25 cellular contexts compared by ENCODE assay signal in genomic region chr14:105251920-105252319, GRCh38. TPM values are rescaled to one million over a fixed set of nuclear protein-coding genes. Genes with fewer than 3 reads are reported as not detected.
DNase-seq lines count a peak whose midpoint lies in the region; ATAC-seq, FAIRE-seq and TF ChIP-seq lines count a peak whose summit lies in the region.
"Had no signal": no experiment of that assay in that cellular context is flagged by ENCODE, and none has a peak within 500 bp of the region (broad histone marks: within the 10 kb centered on the region; RNA-seq: fewer than 3 reads in every experiment).

No MANE protein-coding gene starts in this region.

- H3K79me1 ChIP-seq in IMR-90 (ENCODE audit: low read depth in 1 of 2, low read length in 2 of 2), result peaks cover 34 to 52% of the 10 kb centered on the region in 2 experiments
- H3K79me1 ChIP-seq in H1 (ENCODE audit: low read depth, low read length), result no peaks in the 10 kb centered on the region; the same call in 1 of the 2 replicates

- no peak for TF ChIP-seq EP300 in H1 (IDR thresholded peaks at IDR 0.05; ENCODE audit: borderline replicate concordance in 1 of 2, low read depth in 2 of 2, low read length in 2 of 2)

- H3K9ac ChIP-seq in IMR-90 (ENCODE audit: low read depth, low read length) (no peak overlapping the region), H1 (replicated peaks in 1 of 4; ENCODE audit: extremely low read depth in 1 of 4, low read depth in 3 of 4, low read length in 3 of 4) (no peak overlapping the region)

- no peak overlapping the region for H4K8ac ChIP-seq in IMR-90 (ENCODE audit: low read depth in 2 of 2, low read length in 2 of 2)
- 0 out of 2 replicates have a peak overlapping the region, but pooled peaks have one; percentile 22 for H4K8ac ChIP-seq in H1 (ENCODE audit: extremely low read depth, insufficient read depth, low read length)

- 90% methylated on average over 6 of the region's 6 CpGs for WGBS in right cardiac atrium
- 95% methylated on average over 5 of the region's 6 CpGs; no CpG with 5 or more reads in 1 of the 2 experiments for WGBS in IMR-90 (ENCODE audit: extremely low coverage in 2 of 2, insufficient read length in 1 of 2), 2 experiments
- WGBS in H1 (ENCODE audit: extremely low coverage in 1 of 2, insufficient coverage in 1 of 2, insufficient read length in 1 of 2, insufficient replicate concordance in 2 of 2, low coverage in 1 of 2, low lambda C conversion rate in 2 of 2, missing lambda C conversion rate in 1 of 2), 2 experiments, result 85% methylated on average over 6 of the region's 6 CpGs; no CpG with 5 or more reads in 1 of the 2 experiments

- H3K23ac ChIP-seq in IMR-90 (ENCODE audit: low read depth, low read length) (no peak overlapping the region), H1 (ENCODE audit: insufficient read length) (no peak overlapping the region)

- no peak overlapping the region for H2BK5ac ChIP-seq in IMR-90 (ENCODE audit: low read depth, low read length, poor library complexity, severe bottlenecking)
- H2BK5ac ChIP-seq in H1 (ENCODE audit: low read depth, low read length), result no peak overlapping the region

- 0 out of 2 replicates have a peak, but pooled peaks cover 18% of the 10 kb centered on the region for H3K9me1 ChIP-seq in IMR-90 (ENCODE audit: insufficient read depth, low read length)

- H2AK9ac ChIP-seq in IMR-90 (replicated peaks; ENCODE audit: low read depth, low read length, poor library complexity), result peak overlapping the region; percentile 42

- H3K4ac ChIP-seq in IMR-90 (ENCODE audit: low read depth, low read length) (no peak overlapping the region), H1 (replicated peaks; ENCODE audit: insufficient read length, low read depth, low read length) (no peak overlapping the region)

- H3K9me3 ChIP-seq in right cardiac atrium (ENCODE audit: control insufficient read depth, low read length) (no peaks in the 10 kb centered on the region), left ventricle myocardium inferior (replicated peaks) (no peaks in the 10 kb centered on the region), IMR-90 (ENCODE audit: control insufficient read depth, insufficient read depth, low read length) (no peaks in the 10 kb centered on the region), H1 (ENCODE audit: insufficient read depth in 2 of 2, low read depth in 1 of 2, low read length in 1 of 2) (no peaks in the 10 kb centered on the region), vagina (no peaks in the 10 kb centered on the region)
- H3K9me3 ChIP-seq: SJCRH30 had no signal

- CTCF ChIA-PET in IMR-90 (lab: Yijun Ruan, JAX), result no interaction called here
- CTCF ChIA-PET in H1 (lab: Charles Lee; ENCODE audit: partially characterized antibody), result interaction anchor here (0.8 to 1.0 kb wide), 2 partner anchors 28 to 39 kb away, joined by 3 to 4 read pairs; no protein-coding TSS in a partner anchor

- BruUV-seq in IMR-90 (replicated peaks; lab: Mats Ljungman, UMichigan), result no TSS peak

- intact Hi-C loops in right cardiac atrium (cut with DNase I), result loop anchor here in 1 of 4 donors (2.0 kb wide), 1 partner anchor 41 kb away; no protein-coding TSS in a partner anchor
- intact Hi-C loops in left ventricle myocardium inferior (cut with micrococcal nuclease), result no loop called here
- intact Hi-C loops in IMR-90 (cut with micrococcal nuclease), result no loop called here
- intact Hi-C loops in vagina (cut with DNase I), result no loop called here

- H3K14ac ChIP-seq in IMR-90 (replicated peaks; ENCODE audit: low read depth, low read length) (no peak overlapping the region), H1 (ENCODE audit: insufficient read length) (no peak overlapping the region)

- POLR2A ChIA-PET in IMR-90 (lab: Charles Lee; ENCODE audit: unreplicated experiment) (no interaction called here), H1 (lab: Charles Lee; ENCODE audit: partially characterized antibody) (interaction anchor here (0.7 kb wide), 1 partner anchor 42 kb away, joined by 3 read pairs; no protein-coding TSS in a partner anchor)

- TF ChIP-seq POLR2A in IMR-90 (IDR thresholded peaks at IDR 0.05; ENCODE audit: low read depth, low read length) (no peak), H1 (IDR thresholded peaks at IDR 0.05; ENCODE audit: control extremely low read depth in 1 of 2, low read depth in 2 of 2, low read length in 2 of 2) (no peak), vagina (IDR thresholded peaks at IDR 0.05) (no peak)

- H2BK120ac ChIP-seq in IMR-90 (ENCODE audit: low read depth, low read length) (no peak overlapping the region), H1 (replicated peaks; ENCODE audit: low read depth, low read length) (no peak overlapping the region)

- H2BK15ac ChIP-seq in IMR-90 (ENCODE audit: low read depth, low read length) (no peak overlapping the region), H1 (ENCODE audit: low read length) (no peak overlapping the region)

- H3K27ac ChIP-seq in right cardiac atrium (ENCODE audit: low read length) (no peak overlapping the region), left ventricle myocardium inferior (replicated peaks) (no peak overlapping the region), IMR-90 (ENCODE audit: insufficient read depth, low read length) (no peak overlapping the region), H1 (ENCODE audit: low read depth, low read length) (no peak overlapping the region), vagina (no peak overlapping the region)
- H3K27ac ChIP-seq: SJCRH30 had no signal

- dilution Hi-C loops in IMR-90 (cut with HindIII; ENCODE audit: low sequenced_read_pairs, unreplicated experiment), result no loop called here

- TF ChIP-seq RAD21 in IMR-90 (IDR thresholded peaks at IDR 0.05; ENCODE audit: low read length), result no peak
- TF ChIP-seq RAD21 in H1 (IDR thresholded peaks at IDR 0.05 in 1 of 2, conservative IDR thresholded peaks at IDR 0.05 in 1 of 2; ENCODE audit: low read depth in 2 of 2, low read length in 2 of 2), result no peak

- peaks cover 10% of the 10 kb centered on the region; the same call in 1 of the 2 replicates for H3K23me2 ChIP-seq in H1 (ENCODE audit: low read depth, low read length)

- no peaks in the 10 kb centered on the region for H3K27me3 ChIP-seq in right cardiac atrium (ENCODE audit: control insufficient read depth, insufficient read depth)
- no peaks in the 10 kb centered on the region for H3K27me3 ChIP-seq in left ventricle myocardium inferior (ENCODE audit: low read depth)
- no peaks in the 10 kb centered on the region for H3K27me3 ChIP-seq in IMR-90 (ENCODE audit: control insufficient read depth, insufficient read depth, low read length)
- peaks cover 0 to 7% (median 3%) of the 10 kb centered on the region in 4 experiments; a peak in 3 of 7 replicates for H3K27me3 ChIP-seq in H1 (replicated peaks in 1 of 4; ENCODE audit: control insufficient read depth in 3 of 4, extremely low read depth in 1 of 4, insufficient read depth in 3 of 4, low read length in 3 of 4)
- H3K27me3 ChIP-seq in vagina, result no peaks in the 10 kb centered on the region
- H3K27me3 ChIP-seq: SJCRH30 had no signal

- TF ChIP-seq CTCF in left ventricle myocardium inferior (IDR thresholded peaks at IDR 0.05; ENCODE audit: borderline replicate concordance) (no peak), IMR-90 (conservative IDR thresholded peaks at IDR 0.05; ENCODE audit: low read depth, low read length) (no peak), H1 (IDR thresholded peaks at IDR 0.05; ENCODE audit: control extremely low read depth in 1 of 3, insufficient read depth in 1 of 3, low read depth in 1 of 3, low read length in 3 of 3) (no peak), vagina (IDR thresholded peaks at IDR 0.05) (no peak)

- H3K18ac ChIP-seq in IMR-90 (ENCODE audit: low read depth, low read length) (no peak overlapping the region), H1 (ENCODE audit: extremely low read depth, low read length) (no peak overlapping the region)

- no peak overlapping the region for H2AK5ac ChIP-seq in IMR-90 (ENCODE audit: low read depth, low read length)
- no peak overlapping the region for H2AK5ac ChIP-seq in H1 (ENCODE audit: low read depth, low read length)

- H3K36me3 ChIP-seq in left ventricle myocardium inferior, result peaks cover 45% of the 10 kb centered on the region
- H3K36me3 ChIP-seq in IMR-90 (ENCODE audit: control insufficient read depth, insufficient read depth, low read length), result peaks cover 39% of the 10 kb centered on the region
- no peaks in the 10 kb centered on the region; a peak in 2 of 8 replicates for H3K36me3 ChIP-seq in H1 (ENCODE audit: control insufficient read depth in 2 of 4, insufficient read depth in 4 of 4, low read length in 3 of 4)
- peaks cover 0 to 7% of the 10 kb centered on the region in 2 donors for H3K36me3 ChIP-seq in vagina

- no peak overlapping the region for H4K5ac ChIP-seq in IMR-90 (ENCODE audit: low read depth, low read length)
- H4K5ac ChIP-seq in H1 (ENCODE audit: insufficient read length, low read depth, low read length), result no peak overlapping the region

- H3K4me3 ChIP-seq in right cardiac atrium (ENCODE audit: low read length), result no peak overlapping the region
- no peak overlapping the region for H3K4me3 ChIP-seq in left ventricle myocardium inferior
- H3K4me3 ChIP-seq in IMR-90 (ENCODE audit: insufficient read depth, low read depth, low read length), result no peak overlapping the region
- H3K4me3 ChIP-seq in H1 (ENCODE audit: extremely low read depth in 1 of 4, insufficient read depth in 2 of 4, low read depth in 3 of 4, low read length in 4 of 4), result no peak overlapping the region
- H3K4me3 ChIP-seq in vagina, result no peak overlapping the region
- H3K4me3 ChIP-seq: SJCRH30 had no signal

- H3K4me1 ChIP-seq in right cardiac atrium (ENCODE audit: control insufficient read depth, insufficient read depth, low read length) (peaks cover 2% of the 10 kb centered on the region), left ventricle myocardium inferior (peaks cover 47% of the 10 kb centered on the region), IMR-90 (ENCODE audit: control insufficient read depth, insufficient read depth, low read length) (peaks cover 13% of the 10 kb centered on the region), H1 (replicated peaks in 1 of 4; ENCODE audit: control insufficient read depth in 3 of 4, insufficient read depth in 4 of 4, low read length in 3 of 4) (peaks cover 0 to 6% (median 2%) of the 10 kb centered on the region in 4 experiments; a peak in 3 of 7 replicates), vagina (peaks cover 22% of the 10 kb centered on the region)

- H2BK12ac ChIP-seq in H1 (ENCODE audit: low read depth, low read length), result no peak overlapping the region

- H3K79me2 ChIP-seq in H1 (ENCODE audit: control insufficient read depth in 1 of 2, insufficient read depth in 2 of 2, low read length in 2 of 2), result no peaks in the 10 kb centered on the region

- in situ Hi-C loops in IMR-90 (cut with MboI; ENCODE audit: low sequenced_read_pairs), result no loop called here

- peaks cover 15% of the 10 kb centered on the region for H4K20me1 ChIP-seq in IMR-90 (ENCODE audit: insufficient read depth, low read length)
- H4K20me1 ChIP-seq in H1 (replicated peaks in 1 of 2; ENCODE audit: control insufficient read depth in 1 of 2, insufficient read depth in 2 of 2, low read length in 2 of 2), result peaks cover 0 to 14% of the 10 kb centered on the region in 2 experiments

- no peak overlapping the region for H3K4me2 ChIP-seq in IMR-90 (ENCODE audit: low read depth, low read length)
- no peak overlapping the region for H3K4me2 ChIP-seq in H1 (ENCODE audit: insufficient read depth in 1 of 2, low read depth in 2 of 2, low read length in 2 of 2)

- no peak overlapping the region for H2BK20ac ChIP-seq in IMR-90 (ENCODE audit: low read depth, low read length)
- no peak overlapping the region for H2BK20ac ChIP-seq in H1 (ENCODE audit: low read length)

- DNase-seq in right cardiac atrium (peak in 2 of 3 donors; percentile 25 to 30), left ventricle myocardium inferior (no peak), IMR-90 (no peak), H1 (ENCODE audit: low read depth in 1 of 2, low spot score in 2 of 2) (no peak), vagina (ENCODE audit: extremely low spot score in 2 of 2) (no peak)
- DNase-seq: COR-L47, DMS79, EL, GDM1, KBM-7, MV-4-11, NCI-H1105 treated with DMSO at 0.1 percent for 48 hours, NCI-H146, NCI-H1930, NCI-H2107, NCI-H524, NCI-H774, SJCRH30 had no signal

- no peak overlapping the region; the same call in 1 of the 2 replicates for H3K56ac ChIP-seq in IMR-90 (ENCODE audit: extremely low read depth, insufficient read depth, low read length)
- H3K56ac ChIP-seq in H1 (replicated peaks; ENCODE audit: insufficient read length, low read depth, low read length), result no peak overlapping the region

- no peak overlapping the region for H2AFZ ChIP-seq in IMR-90 (replicated peaks; ENCODE audit: low read length, poor library complexity)
- H2AFZ ChIP-seq in H1 (ENCODE audit: low read length), result no peak overlapping the region

- H4K91ac ChIP-seq in IMR-90 (ENCODE audit: insufficient read depth, low read depth, low read length) (no peak overlapping the region), H1 (replicated peaks; ENCODE audit: insufficient read length, low read length) (no peak overlapping the region)

- FAIRE-seq in H1 (lab: Jason Lieb, UNC), result no peak
- FAIRE-seq: GM12891, H54, HTR-8/SVneo, RCC 7860 had no signal

- ATAC-seq in right cardiac atrium (no peak), IMR-90 (ENCODE audit: low read depth) (no peak), HG02981 (IDR thresholded peaks at IDR 0.05; ENCODE audit: unreplicated experiment) (no peak), HG03159 (IDR thresholded peaks at IDR 0.05; ENCODE audit: unreplicated experiment) (no peak)
- ATAC-seq: SK-N-SH treated with all-trans-retinoic acid at 6 μM for 48 hours had no signal

RNA-seq across cellular contexts. Expression of gene BTBD6, which starts 3.6 kb away (rescaled TPM):
- total RNA-seq in right cardiac atrium (10 to 100 TPM; 28.1 to 40.5 (median 35.8) TPM), left ventricle myocardium inferior (45.3 TPM), IMR-90 (2012; rRNA removed) (31.4 and 43.9 TPM in 2 replicates), vagina (45.9 TPM)
- polyA plus RNA-seq in right cardiac atrium (42.2 TPM), IMR-90 (2012; rRNA removed) (33.9 and 37.4 TPM in 2 replicates), H1 (2011; rRNA removed) (9.8 and 10.1 TPM in 2 replicates)
- polyA plus RNA-seq in IMR-90 (2012; cell fraction: cytosol; rRNA removed), result 41.8 and 43.5 TPM in 2 replicates
- polyA plus RNA-seq in IMR-90 (2012; cell fraction: nucleus; rRNA removed; ENCODE audit: low replicate concordance), result 99.5 and 153 TPM in 2 replicates
- total RNA-seq in H1 (2021; fragmentation: NEBNext Ultra II Directional; extraction: Animal tissue kit (Norgen Biotek cat#: 25700)), result 10.2 and 11.6 TPM in 2 replicates
- polyA plus RNA-seq in H1 (2011; cell fraction: cytosol; rRNA removed), result 9.4 TPM
- 16.1 TPM for polyA plus RNA-seq in H1 (2011; cell fraction: nucleus; rRNA removed)
- 7.2 to 14.6 TPM (median 12.4 TPM) in 4 replicates for polyA plus RNA-seq in H1 (2012, experiment 1 of 2)
- polyA plus RNA-seq in H1 (2012, experiment 2 of 2), result 13.7 TPM
- 8.8 TPM for polyA plus RNA-seq in H1 (2013, experiment 1 of 2)
- polyA plus RNA-seq in H1 (2013, experiment 2 of 2), result 8.2 TPM
- 5.8 and 7.9 TPM in 2 replicates for polyA minus RNA-seq in H1 (2011; rRNA and poly(A)+ RNA removed)
- 5.8 TPM for polyA minus RNA-seq in H1 (2011; cell fraction: cytosol; rRNA and poly(A)+ RNA removed)
- polyA minus RNA-seq in H1 (2011; cell fraction: nucleus; rRNA and poly(A)+ RNA removed), result 4.4 TPM
- total RNA-seq: SJCRH30 had no signal

RNA-seq across cellular contexts. Expression of gene BRF1, which starts 48.9 kb away (rescaled TPM):
- total RNA-seq in right cardiac atrium (10 to 100 TPM; 18.1 to 21.1 (median 18.4) TPM), left ventricle myocardium inferior (19.8 TPM), IMR-90 (2012; rRNA removed) (12.4 and 13.3 TPM in 2 replicates), vagina (64.6 TPM)
- polyA plus RNA-seq in right cardiac atrium (17.9 TPM), IMR-90 (2012; rRNA removed) (16.4 and 16.7 TPM in 2 replicates), H1 (2011; rRNA removed) (7.7 and 12.5 TPM in 2 replicates)
- 13.5 and 19.0 TPM in 2 replicates for polyA plus RNA-seq in IMR-90 (2012; cell fraction: cytosol; rRNA removed)
- 44.2 and 86.6 TPM in 2 replicates for polyA plus RNA-seq in IMR-90 (2012; cell fraction: nucleus; rRNA removed; ENCODE audit: low replicate concordance)
- total RNA-seq in H1 (2021; fragmentation: NEBNext Ultra II Directional; extraction: Animal tissue kit (Norgen Biotek cat#: 25700)), result 18.3 and 18.5 TPM in 2 replicates
- polyA plus RNA-seq in H1 (2011; cell fraction: cytosol; rRNA removed), result 11.1 TPM
- polyA plus RNA-seq in H1 (2011; cell fraction: nucleus; rRNA removed), result 32.8 TPM
- polyA plus RNA-seq in H1 (2012, experiment 1 of 2), result 11.4 to 15.6 TPM (median 13.1 TPM) in 4 replicates
- 7.8 TPM for polyA plus RNA-seq in H1 (2012, experiment 2 of 2)
- 9.6 TPM for polyA plus RNA-seq in H1 (2013, experiment 1 of 2)
- 8.4 TPM for polyA plus RNA-seq in H1 (2013, experiment 2 of 2)
- 10.3 and 11.4 TPM in 2 replicates for polyA minus RNA-seq in H1 (2011; rRNA and poly(A)+ RNA removed)
- 15.4 TPM for polyA minus RNA-seq in H1 (2011; cell fraction: cytosol; rRNA and poly(A)+ RNA removed)
- 35.1 TPM for polyA minus RNA-seq in H1 (2011; cell fraction: nucleus; rRNA and poly(A)+ RNA removed)

Comparison
In these comparisons a context has a peak if more than half of its experiments do, and no peak if none do; other contexts are left out.
1. DNase-seq: peak in right cardiac atrium (2 of 3); none in left ventricle myocardium inferior (single experiment), IMR-90 (single experiment), H1 (0 of 2) and vagina (0 of 2).